Comparison of ENCODE assay signal across 19 cellular contexts in the genomic region with DNA sequence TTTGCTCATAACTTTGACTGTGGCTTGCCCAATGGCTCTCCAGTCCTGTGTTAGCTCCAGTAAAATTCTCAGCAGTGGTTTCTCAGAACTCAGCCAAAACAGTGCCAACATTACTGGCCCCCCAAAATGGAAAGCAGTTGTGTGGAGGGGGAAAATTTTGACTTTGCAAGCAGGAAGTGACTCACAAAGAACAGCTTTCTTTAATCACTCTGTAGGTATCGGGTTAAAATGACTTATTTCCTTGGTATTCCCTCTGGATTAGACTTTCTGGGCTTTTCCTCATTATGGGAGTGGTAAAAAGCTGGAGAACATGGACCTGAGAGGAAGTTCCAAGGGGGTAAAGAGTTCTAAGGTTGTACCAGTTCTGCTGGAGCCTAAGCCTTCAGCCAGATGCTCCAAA.
DNase-seq lines count a peak whose midpoint lies in the region; ATAC-seq and TF ChIP-seq lines count a peak whose summit lies in the region.
"Had no signal": no experiment of that assay in that cellular context is flagged by ENCODE, and none has a peak within 500 bp of the region (broad histone marks: within the 10 kb centered on the region; RNA-seq: fewer than 3 reads in every experiment).

No MANE protein-coding gene starts in this region.

- CTCF ChIA-PET in HCT116 (lab: Charles Lee): no interaction called here

- POLR2A ChIA-PET in HCT116 (lab: Charles Lee): no interaction called here

- no peak for TF ChIP-seq CTCF in HCT116 (IDR thresholded peaks at IDR 0.05 in 2 of 3, conservative IDR thresholded peaks at IDR 0.05 in 1 of 3; ENCODE audit: borderline replicate concordance in 1 of 3, insufficient read depth in 1 of 3, low read depth in 2 of 3, low read length in 2 of 3)
- TF ChIP-seq CTCF in fibroblast of the aortic adventitia (IDR thresholded peaks at IDR 0.05; ENCODE audit: insufficient read depth, low read length): no peak

- no peak for TF ChIP-seq RAD21 in HCT116 (IDR thresholded peaks at IDR 0.05; ENCODE audit: low read depth)

- peak overlapping the region; percentile 41 for H3K4me2 ChIP-seq in HCT116 (ENCODE audit: low read length)

- peaks cover 7% of the 10 kb centered on the region; the same call in 1 of the 2 replicates for H3K36me3 ChIP-seq in ACC112 (ENCODE audit: insufficient read depth, low read length)
- H3K36me3 ChIP-seq in HCT116 (ENCODE audit: control insufficient read depth in 1 of 2, insufficient read depth in 2 of 2, low read length in 2 of 2): no peaks in the 10 kb centered on the region
- H3K36me3 ChIP-seq: heart right ventricle, left lung, upper lobe of left lung had no signal

- BruUV-seq in HCT116 (replicated peaks; lab: Mats Ljungman, UMichigan): no TSS peak

- H3K9me3 Mint-ChIP-seq in activated T-cell treated with anti-CD3 and anti-CD28 coated beads, Interleukin-2, amount 50 U/mL, for 72 hours: peaks cover 4 to 6% of the 10 kb centered on the region in 2 donors

- peak overlapping the region; percentile 17 for H2AFZ ChIP-seq in ACC112 (ENCODE audit: low read length, unreplicated experiment)
- H2AFZ ChIP-seq in HCT116 (ENCODE audit: low read depth, low read length, poor library complexity, severe bottlenecking): peak overlapping the region; percentile 3

- no peak overlapping the region for H3K9ac ChIP-seq in HCT116 (ENCODE audit: low read length)

- RAD21 ChIA-PET in HCT116 (lab: Charles Lee; ENCODE audit: low non-redundant PET in 1 of 2, low total read pairs in 2 of 2, uncharacterized antibody in 2 of 2, unreplicated experiment in 2 of 2): no interaction called here

- no peak overlapping the region for H3K4me3 Mint-ChIP-seq in activated T-cell treated with anti-CD3 and anti-CD28 coated beads, Interleukin-2, amount 50 U/mL, for 72 hours
- H3K4me3 Mint-ChIP-seq: IgD-negative memory B cell had no signal

- H3K79me2 ChIP-seq in ACC112 (ENCODE audit: control insufficient read depth, insufficient read depth, low read length, unreplicated experiment) (no peaks in the 10 kb centered on the region), HCT116 (ENCODE audit: insufficient read depth, low read length) (no peaks in the 10 kb centered on the region)

- peak overlapping the region; percentile 77 for H3K27ac ChIP-seq in ACC112 (ENCODE audit: low read depth, low read length)
- no peak overlapping the region for H3K27ac ChIP-seq in HCT116 (ENCODE audit: low read depth, low read length)
- H3K27ac ChIP-seq: left lung, upper lobe of left lung had no signal

- H3K4me3 ChIP-seq in ACC112 (ENCODE audit: low read depth, low read length): no peak overlapping the region
- H3K4me3 ChIP-seq in HCT116 (replicated peaks in 1 of 2; ENCODE audit: low read depth in 1 of 2, low read length in 2 of 2): no peak overlapping the region
- H3K4me3 ChIP-seq in fibroblast of the aortic adventitia (ENCODE audit: low read depth, low read length): no peak overlapping the region
- H3K4me3 ChIP-seq: heart right ventricle, left lung, upper lobe of left lung had no signal

- H3K27me3 ChIP-seq in ACC112 (ENCODE audit: insufficient read depth, low read length): no peaks in the 10 kb centered on the region
- H3K27me3 ChIP-seq in HCT116 (ENCODE audit: insufficient read depth, low read length): no peaks in the 10 kb centered on the region
- H3K27me3 ChIP-seq: heart right ventricle, left lung, upper lobe of left lung had no signal

- H4K20me1 ChIP-seq in HCT116 (ENCODE audit: insufficient read depth): no peaks in the 10 kb centered on the region

- H3K27ac Mint-ChIP-seq in activated T-cell treated with anti-CD3 and anti-CD28 coated beads, Interleukin-2, amount 50 U/mL, for 72 hours: no peak overlapping the region
- H3K27ac Mint-ChIP-seq: activated naive CD4-positive, alpha-beta T cell treated with anti-CD3 and anti-CD28 coated beads, Interleukin-2, amount 50 U/mL, for 72 hours; IgD-negative memory B cell had no signal

- H3K4me1 ChIP-seq in ACC112 (ENCODE audit: control insufficient read depth, insufficient read depth, low read length, unreplicated experiment) (peaks cover 14% of the 10 kb centered on the region), HCT116 (ENCODE audit: control insufficient read depth in 1 of 2, insufficient read depth in 2 of 2, low read length in 2 of 2) (peaks cover 0 to 9% of the 10 kb centered on the region in 2 experiments; a peak in 2 of 4 replicates)
- H3K4me1 ChIP-seq: heart right ventricle, left lung, upper lobe of left lung had no signal

- no peaks in the 10 kb centered on the region; a peak in 1 of 4 replicates for H3K9me3 ChIP-seq in HCT116 (ENCODE audit: control insufficient read depth in 1 of 2, insufficient read depth in 1 of 2, low read depth in 1 of 2, low read length in 2 of 2)

- no peaks in the 10 kb centered on the region for H3K9me2 ChIP-seq in HCT116 (ENCODE audit: insufficient read depth)

- H3K27me3 Mint-ChIP-seq in activated T-cell treated with anti-CD3 and anti-CD28 coated beads, Interleukin-2, amount 50 U/mL, for 72 hours (ENCODE audit: low read depth): no peaks in the 10 kb centered on the region
- H3K27me3 Mint-ChIP-seq: IgD-negative memory B cell had no signal

- intact Hi-C loops in HCT116 (cut with micrococcal nuclease): no loop called here

- peaks cover 2 to 3% of the 10 kb centered on the region in 2 donors for H3K36me3 Mint-ChIP-seq in activated T-cell treated with anti-CD3 and anti-CD28 coated beads, Interleukin-2, amount 50 U/mL, for 72 hours (ENCODE audit: insufficient read depth in 2 of 2)
- H3K36me3 Mint-ChIP-seq: IgD-negative memory B cell had no signal

- no peaks in the 10 kb centered on the region for H3K4me1 Mint-ChIP-seq in activated T-cell treated with anti-CD3 and anti-CD28 coated beads, Interleukin-2, amount 50 U/mL, for 72 hours (ENCODE audit: low read depth)
- H3K4me1 Mint-ChIP-seq: IgD-negative memory B cell had no signal

- no peak for TF ChIP-seq POLR2A in HCT116 (IDR thresholded peaks at IDR 0.05; ENCODE audit: borderline replicate concordance, extremely low read depth, insufficient read depth, insufficient read length)
- no peak for TF ChIP-seq POLR2A in erythroblast (IDR thresholded peaks at IDR 0.05; ENCODE audit: low read length)

- peak; percentile 0 for DNase-seq in HCT116 (ENCODE audit: low read depth, low spot score)
- DNase-seq in SW 1271 (lab: John Stamatoyannopoulos, UW): peak; percentile 2 to 51
- peak; percentile 96 for DNase-seq in fibroblast of the aortic adventitia (ENCODE audit: low read depth)
- DNase-seq in D341Med (ENCODE audit: low spot score): no peak
- DNase-seq in erythroblast (lab: John Stamatoyannopoulos, UW): no peak
- DNase-seq in activated T-cell treated with anti-CD3 and anti-CD28 coated beads, Interleukin-2, amount 50 U/mL, for 72 hours: no peak
- DNase-seq: AML-193, DMS53, H7, heart right ventricle, left lung, NCI-H146, NCI-H526 treated with DMSO at 0.1 percent for 48 hours, Right ventricle myocardium superior, upper lobe of left lung had no signal

- no peak for ATAC-seq in HCT116
- no peak for ATAC-seq in GM18498 (IDR thresholded peaks at IDR 0.05; ENCODE audit: unreplicated experiment)
- ATAC-seq in activated T-cell treated with anti-CD3 and anti-CD28 coated beads, Interleukin-2, amount 50 U/mL, for 72 hours (replicated peaks in 1 of 2): no peak
- ATAC-seq: activated naive CD4-positive, alpha-beta T cell treated with anti-CD3 and anti-CD28 coated beads, Interleukin-2, amount 50 U/mL, for 72 hours; left lung had no signal

TF ChIP-seq in HCT116, 20 proteins besides CTCF, POLR2A, EP300 and RAD21:
- TF ChIP-seq, protein P1, sequence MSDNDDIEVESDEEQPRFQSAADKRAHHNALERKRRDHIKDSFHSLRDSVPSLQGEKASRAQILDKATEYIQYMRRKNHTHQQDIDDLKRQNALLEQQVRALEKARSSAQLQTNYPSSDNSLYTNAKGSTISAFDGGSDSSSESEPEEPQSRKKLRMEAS (IDR thresholded peaks at IDR 0.05): no peak
- TF ChIP-seq JUND (IDR thresholded peaks at IDR 0.05) (peak; percentile 41; the same call in 1 of the 2 replicates), FOSL1 (IDR thresholded peaks at IDR 0.05; ENCODE audit: low read depth) (peak; percentile 55), CEBPB (IDR thresholded peaks at IDR 0.05; ENCODE audit: low read depth) (no peak), TCF7L2 (IDR thresholded peaks at IDR 0.05; ENCODE audit: borderline replicate concordance, extremely low read depth, insufficient read depth, insufficient read length) (peak; percentile 24), SP1 (IDR thresholded peaks at IDR 0.05; ENCODE audit: low read depth) (0 out of 2 replicates have a peak, but pooled peaks have one; percentile 21)
- TF ChIP-seq, protein P2, sequence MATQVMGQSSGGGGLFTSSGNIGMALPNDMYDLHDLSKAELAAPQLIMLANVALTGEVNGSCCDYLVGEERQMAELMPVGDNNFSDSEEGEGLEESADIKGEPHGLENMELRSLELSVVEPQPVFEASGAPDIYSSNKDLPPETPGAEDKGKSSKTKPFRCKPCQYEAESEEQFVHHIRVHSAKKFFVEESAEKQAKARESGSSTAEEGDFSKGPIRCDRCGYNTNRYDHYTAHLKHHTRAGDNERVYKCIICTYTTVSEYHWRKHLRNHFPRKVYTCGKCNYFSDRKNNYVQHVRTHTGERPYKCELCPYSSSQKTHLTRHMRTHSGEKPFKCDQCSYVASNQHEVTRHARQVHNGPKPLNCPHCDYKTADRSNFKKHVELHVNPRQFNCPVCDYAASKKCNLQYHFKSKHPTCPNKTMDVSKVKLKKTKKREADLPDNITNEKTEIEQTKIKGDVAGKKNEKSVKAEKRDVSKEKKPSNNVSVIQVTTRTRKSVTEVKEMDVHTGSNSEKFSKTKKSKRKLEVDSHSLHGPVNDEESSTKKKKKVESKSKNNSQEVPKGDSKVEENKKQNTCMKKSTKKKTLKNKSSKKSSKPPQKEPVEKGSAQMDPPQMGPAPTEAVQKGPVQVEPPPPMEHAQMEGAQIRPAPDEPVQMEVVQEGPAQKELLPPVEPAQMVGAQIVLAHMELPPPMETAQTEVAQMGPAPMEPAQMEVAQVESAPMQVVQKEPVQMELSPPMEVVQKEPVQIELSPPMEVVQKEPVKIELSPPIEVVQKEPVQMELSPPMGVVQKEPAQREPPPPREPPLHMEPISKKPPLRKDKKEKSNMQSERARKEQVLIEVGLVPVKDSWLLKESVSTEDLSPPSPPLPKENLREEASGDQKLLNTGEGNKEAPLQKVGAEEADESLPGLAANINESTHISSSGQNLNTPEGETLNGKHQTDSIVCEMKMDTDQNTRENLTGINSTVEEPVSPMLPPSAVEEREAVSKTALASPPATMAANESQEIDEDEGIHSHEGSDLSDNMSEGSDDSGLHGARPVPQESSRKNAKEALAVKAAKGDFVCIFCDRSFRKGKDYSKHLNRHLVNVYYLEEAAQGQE (IDR thresholded peaks at IDR 0.05; ENCODE audit: low read depth): no peak
TF ChIP-seq in HCT116: peak in this region for 4.

Comparison
In these comparisons a context has a peak if more than half of its experiments do, and no peak if none do; other contexts are left out.
1. DNase-seq: peak in HCT116 (single experiment), SW 1271 (2 of 2) and fibroblast of the aortic adventitia (single experiment); none in D341Med (single experiment), erythroblast (0 of 2) and activated T-cell treated with anti-CD3 and anti-CD28 coated beads, Interleukin-2, amount 50 U/mL, for 72 hours (0 of 2).